ENCODE assay signal across 21 cellular contexts in the genomic region with DNA sequence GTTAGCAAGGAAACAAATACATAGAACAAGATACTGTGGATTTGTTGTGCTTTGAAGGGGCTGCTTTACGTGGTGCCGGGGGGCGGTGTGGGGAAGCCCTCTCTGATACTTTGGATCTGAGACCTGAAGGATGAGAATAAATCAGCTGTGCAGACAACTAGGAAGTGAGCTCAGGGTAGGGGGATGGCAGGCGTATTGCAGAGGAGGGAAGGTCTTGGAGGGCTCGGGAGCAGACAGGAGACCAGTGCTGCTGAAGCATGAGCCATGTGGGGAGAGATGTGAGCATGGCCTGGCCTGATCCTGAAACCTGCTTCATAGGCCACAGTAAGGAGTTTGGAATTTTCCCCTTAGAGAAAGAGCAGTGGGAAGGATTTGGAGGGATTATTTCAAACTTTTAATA. TPM values are rescaled to one million over a fixed set of nuclear protein-coding genes. Genes with fewer than 3 reads are reported as not detected.
A peak's percentile ranks its signal among the peaks of the same experiment; 100 is the strongest.
DNase-seq lines count a peak whose midpoint lies in the region; ATAC-seq and TF ChIP-seq lines count a peak whose summit lies in the region.
"Had no signal": no experiment of that assay in that cellular context is flagged by ENCODE, and none has a peak within 500 bp of the region (broad histone marks: within the 10 kb centered on the region; RNA-seq: fewer than 3 reads in every experiment).

No MANE protein-coding gene starts in this region.

- DNase-seq in T-helper 17 cell (no peak), esophagus squamous epithelium (lab: John Stamatoyannopoulos, UW) (no peak), mesothelial cell of epicardium (ENCODE audit: low spot score in 2 of 2, unreplicated experiment in 2 of 2) (no peak), iPS-NIHi11 (ENCODE audit: low spot score) (no peak)
- DNase-seq in stimulated activated naive B cell treated with anti-CD40 and anti-IgM and Interleukin-4, amounts not matched to agents 10 μg/mL and 1 μg/mL and 100 μg/mL, for 72 hours: no peak
- DNase-seq: BE2C; CD4-positive, CD25-positive, alpha-beta regulatory T cell; COR-L47; DND-41; H9; KG1; NCI-H1092 treated with DMSO at 0.1 percent for 48 hours; NCI-H1436 treated with DMSO at 0.1 percent for 48 hours; NCI-H1930; NCI-H345; NCI-H526; PC-3; SHP77 had no signal

- H3K9me3 Mint-ChIP-seq in mesothelial cell of epicardium: no peaks in the 10 kb centered on the region
- no peaks in the 10 kb centered on the region for H3K9me3 Mint-ChIP-seq in stimulated activated naive B cell treated with anti-CD40 and anti-IgM and Interleukin-4, amounts not matched to agents 10 μg/mL and 1 μg/mL and 100 μg/mL, for 72 hours
- H3K9me3 Mint-ChIP-seq: CD4-positive, CD25-positive, alpha-beta regulatory T cell; H9 had no signal

- H3K27ac Mint-ChIP-seq in T-helper 17 cell (peak overlapping the region; percentile 49), mesothelial cell of epicardium (peak overlapping the region; percentile 55)
- peak overlapping the region; percentile 11 for H3K27ac Mint-ChIP-seq in stimulated activated naive B cell treated with anti-CD40 and anti-IgM and Interleukin-4, amounts not matched to agents 10 μg/mL and 1 μg/mL and 100 μg/mL, for 72 hours

- H3K27me3 ChIP-seq in esophagus squamous epithelium: no peaks in the 10 kb centered on the region
- H3K27me3 ChIP-seq: BE2C had no signal

- H3K36me3 Mint-ChIP-seq in T-helper 17 cell (ENCODE audit: low read depth): peaks cover 10% of the 10 kb centered on the region
- H3K36me3 Mint-ChIP-seq in mesothelial cell of epicardium: peaks cover 8% of the 10 kb centered on the region
- peaks cover 33 to 76% of the 10 kb centered on the region in 2 donors for H3K36me3 Mint-ChIP-seq in stimulated activated naive B cell treated with anti-CD40 and anti-IgM and Interleukin-4, amounts not matched to agents 10 μg/mL and 1 μg/mL and 100 μg/mL, for 72 hours

- peak overlapping the region; percentile 56 to 85 (median 74) for H3K27ac ChIP-seq in esophagus squamous epithelium
- H3K27ac ChIP-seq: GM23248 had no signal

- H3K27me3 Mint-ChIP-seq in T-helper 17 cell (no peaks in the 10 kb centered on the region), mesothelial cell of epicardium (ENCODE audit: low read depth) (no peaks in the 10 kb centered on the region)
- no peaks in the 10 kb centered on the region for H3K27me3 Mint-ChIP-seq in stimulated activated naive B cell treated with anti-CD40 and anti-IgM and Interleukin-4, amounts not matched to agents 10 μg/mL and 1 μg/mL and 100 μg/mL, for 72 hours
- H3K27me3 Mint-ChIP-seq: CD4-positive, CD25-positive, alpha-beta regulatory T cell had no signal

- TF ChIP-seq CTCF in esophagus squamous epithelium (IDR thresholded peaks at IDR 0.05): no peak
- no peak for TF ChIP-seq CTCF in mesothelial cell of epicardium (IDR thresholded peaks at IDR 0.05; ENCODE audit: unreplicated experiment)

- ATAC-seq in T-helper 17 cell (no peak), HG03095 (IDR thresholded peaks at IDR 0.05; ENCODE audit: unreplicated experiment) (no peak), GM18868 (IDR thresholded peaks at IDR 0.05; ENCODE audit: unreplicated experiment) (no peak)
- ATAC-seq in stimulated activated naive B cell treated with anti-CD40 and anti-IgM and Interleukin-4, amounts not matched to agents 10 μg/mL and 1 μg/mL and 100 μg/mL, for 72 hours (replicated peaks): no peak
- ATAC-seq: PC-3 had no signal

- H3K4me1 ChIP-seq in esophagus squamous epithelium: peaks cover 9 to 52% (median 17%) of the 10 kb centered on the region in 3 donors

- no peaks in the 10 kb centered on the region for H3K9me3 ChIP-seq in T-helper 17 cell (ENCODE audit: control insufficient read depth, low read length, poor library complexity, severe bottlenecking)
- no peaks in the 10 kb centered on the region for H3K9me3 ChIP-seq in esophagus squamous epithelium
- H3K9me3 ChIP-seq: BE2C had no signal

- intact Hi-C loops in esophagus squamous epithelium (cut with DNase I): no loop called here

- H3K36me3 ChIP-seq in esophagus squamous epithelium: peaks cover 0 to 24% (median 0%) of the 10 kb centered on the region in 3 donors
- H3K36me3 ChIP-seq: BE2C had no signal

- no peak overlapping the region for H3K4me3 ChIP-seq in esophagus squamous epithelium
- H3K4me3 ChIP-seq: GM23248 had no signal

- H3K4me3 Mint-ChIP-seq in T-helper 17 cell (no peak overlapping the region), mesothelial cell of epicardium (no peak overlapping the region)
- H3K4me3 Mint-ChIP-seq in stimulated activated naive B cell treated with anti-CD40 and anti-IgM and Interleukin-4, amounts not matched to agents 10 μg/mL and 1 μg/mL and 100 μg/mL, for 72 hours: no peak overlapping the region
- H3K4me3 Mint-ChIP-seq: CD4-positive, CD25-positive, alpha-beta regulatory T cell had no signal

- TF ChIP-seq POLR2A in esophagus squamous epithelium (IDR thresholded peaks at IDR 0.05): no peak

- 90 to 92% methylated on average over 5 of the region's 5 CpGs for WGBS in esophagus squamous epithelium, 2 donors

- peaks cover 38% of the 10 kb centered on the region for H3K4me1 Mint-ChIP-seq in T-helper 17 cell
- peaks cover 36% of the 10 kb centered on the region for H3K4me1 Mint-ChIP-seq in mesothelial cell of epicardium
- H3K4me1 Mint-ChIP-seq in stimulated activated naive B cell treated with anti-CD40 and anti-IgM and Interleukin-4, amounts not matched to agents 10 μg/mL and 1 μg/mL and 100 μg/mL, for 72 hours: peaks cover 40 to 55% of the 10 kb centered on the region in 2 donors

RNA-seq across cellular contexts. Expression of a gene that starts 33.3 kb away (rescaled TPM):
- 10 to 100 TPM; 26.2 to 40.6 TPM for total RNA-seq in T-helper 17 cell
- total RNA-seq in esophagus squamous epithelium: 10 to 100 TPM; 28.1 to 61.1 (median 49.4) TPM
- 65.8 to 73.8 TPM (median 69.1 TPM) in 3 replicates for total RNA-seq in mesothelial cell of epicardium
